In genomic region chr9:95494416-95495371, GRCh38 we compare ENCODE assay signal across 8 cellular contexts. TPM values are rescaled to one million over a fixed set of nuclear protein-coding genes. Genes with fewer than 3 reads are reported as not detected.
A peak's percentile ranks its signal among the peaks of the same experiment; 100 is the strongest.
DNase-seq lines count a peak whose midpoint lies in the region; ATAC-seq, FAIRE-seq and TF ChIP-seq lines count a peak whose summit lies in the region.

No MANE protein-coding gene starts in this region.

- in situ Hi-C loops in GM13977 (cut with MboI; ENCODE audit: low pct_unique_long_range_greater_than_20kb, low sequenced_read_pairs, unreplicated experiment): no loop called here

- peak; percentile 96 for ATAC-seq in HG02588 (IDR thresholded peaks at IDR 0.05; ENCODE audit: unreplicated experiment)

- DNase-seq in GM13977 (ENCODE audit: low spot score) (peak; percentile 64), NCI-H1417 treated with DMSO at 0.1 percent for 48 hours (lab: John Stamatoyannopoulos, UW) (peak; percentile 44), cerebellum (ENCODE audit: low spot score) (peak; percentile 74), retina (peak; percentile 66), NCI-H345 treated with DMSO at 0.1 percent for 48 hours (lab: John Stamatoyannopoulos, UW; ENCODE audit: unreplicated experiment) (no peak), urothelium cell line (ENCODE audit: low spot score) (no peak)
- peak; percentile 36 to 77 (median 60) for DNase-seq in activated CD4-positive, CD25-positive, alpha-beta regulatory T cell (lab: John Stamatoyannopoulos, UW)

- no peak for FAIRE-seq in urothelium cell line (lab: Jason Lieb, UNC)

- no peak for TF ChIP-seq CTCF in GM13977 (IDR thresholded peaks at IDR 0.05; ENCODE audit: extremely low read depth, insufficient read depth, missing control alignments)

RNA-seq across cellular contexts. Expression of gene PTCH1, which starts 22.1 kb away (rescaled TPM):
- total RNA-seq in cerebellum: 60.2 TPM

Comparison
In these comparisons a context has a peak if more than half of its experiments do, and no peak if none do; other contexts are left out.
1. DNase-seq: peak in GM13977 (single experiment), NCI-H1417 treated with DMSO at 0.1 percent for 48 hours (single experiment), activated CD4-positive, CD25-positive, alpha-beta regulatory T cell (4 of 4), cerebellum (single experiment) and retina (single experiment); none in NCI-H345 treated with DMSO at 0.1 percent for 48 hours (single experiment) and urothelium cell line (single experiment).